ENCODE assay signal across 8 cellular contexts in the genomic region with DNA sequence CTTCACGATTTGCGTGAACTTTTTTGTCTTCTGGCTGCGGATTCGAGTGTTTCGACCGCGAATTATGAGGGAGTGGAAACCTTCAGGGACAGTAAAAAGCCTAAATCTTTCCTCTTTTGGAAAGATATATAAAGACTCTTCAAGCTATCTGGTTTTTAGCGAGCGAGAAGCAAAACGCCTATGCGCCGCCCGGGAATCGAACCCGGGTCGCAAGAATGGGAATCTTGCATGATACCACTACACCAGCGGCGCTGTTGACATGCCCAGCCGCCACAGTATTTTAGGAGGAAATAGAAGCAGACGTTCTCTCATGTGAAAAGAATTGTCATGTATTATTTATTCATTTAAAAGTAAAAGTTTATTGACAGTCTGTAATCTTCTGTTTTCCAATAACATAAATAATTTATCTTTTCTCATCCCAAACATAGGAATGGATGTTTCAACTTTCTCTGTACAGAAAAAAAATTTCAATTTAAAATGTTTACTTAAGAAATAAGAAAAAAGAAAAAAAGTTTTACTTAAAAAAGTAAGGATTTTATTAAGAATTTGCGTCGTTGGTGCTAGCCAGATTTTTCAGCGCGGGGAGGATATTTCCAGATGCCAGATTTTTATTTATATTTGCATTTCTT. TPM values are rescaled to one million over a fixed set of nuclear protein-coding genes. Genes with fewer than 3 reads are reported as not detected.
DNase-seq lines count a peak whose midpoint lies in the region; ATAC-seq lines count a peak whose summit lies in the region.

No MANE protein-coding gene starts in this region.

- DNase-seq in NCI-H510A treated with DMSO at 0.1 percent for 48 hours (lab: John Stamatoyannopoulos, UW) = peak; percentile 99
- no peak for DNase-seq in NCI-H510A (lab: John Stamatoyannopoulos, UW)
- DNase-seq in NCI-H446 treated with DMSO at 0.1 percent for 48 hours (lab: John Stamatoyannopoulos, UW) = peak; percentile 89
- DNase-seq in activated CD4-positive, alpha-beta T cell treated with anti-CD3 and anti-CD28 coated beads, Interleukin-2, amount 50 U/mL, for 4 hours = peak; percentile 86 to 91
- DNase-seq in midbrain (lab: John Stamatoyannopoulos, UW) = peak; percentile 95
- peak; percentile 94 for DNase-seq in stimulated activated CD8-positive, alpha-beta memory T cell treated with anti-CD3 and anti-CD28 coated beads, Interleukin-15, amount 100 ng/mL, for 24 hours (ENCODE audit: low read depth)

- peak overlapping the region; percentile 81 for H3K4me3 ChIP-seq in ectodermal cell (ENCODE audit: insufficient read depth, low read depth, low read length)

- H3K4me1 ChIP-seq in ectodermal cell (ENCODE audit: control insufficient read depth, insufficient read depth, low read length) = peaks cover 12% of the 10 kb centered on the region

- no peaks in the 10 kb centered on the region for H3K27me3 ChIP-seq in ectodermal cell (ENCODE audit: control insufficient read depth, insufficient read depth, low read length, poor library complexity, severe bottlenecking)

- ATAC-seq in HG03159 (IDR thresholded peaks at IDR 0.05; ENCODE audit: unreplicated experiment) = peak; percentile 47

- H3K36me3 ChIP-seq in ectodermal cell (ENCODE audit: control insufficient read depth, insufficient read depth, low read length) = no peaks in the 10 kb centered on the region

- WGBS in ectodermal cell, 2 experiments = 3 to 4% methylated on average over 23 of the region's 24 CpGs

- H3K27ac ChIP-seq in ectodermal cell (ENCODE audit: insufficient read depth, low read depth, low read length, poor library complexity, severe bottlenecking) = peak overlapping the region; percentile 100

- H3K9me3 ChIP-seq in ectodermal cell (ENCODE audit: control insufficient read depth, low read length) = no peaks in the 10 kb centered on the region

RNA-seq across cellular contexts. Expression of a gene that starts 0.5 kb away (rescaled TPM):
- polyA plus RNA-seq in ectodermal cell (2013, experiment 1 of 4) = 264 TPM
- polyA plus RNA-seq in ectodermal cell (2013, experiment 2 of 4) = 284 TPM
- 263 TPM for polyA plus RNA-seq in ectodermal cell (2013, experiment 3 of 4)
- polyA plus RNA-seq in ectodermal cell (2013, experiment 4 of 4) = 265 TPM

RNA-seq across cellular contexts. Expression of a gene that starts 9.0 kb away (rescaled TPM):
- 47.6 TPM for polyA plus RNA-seq in ectodermal cell (2013, experiment 1 of 4)
- 59.8 TPM for polyA plus RNA-seq in ectodermal cell (2013, experiment 2 of 4)
- polyA plus RNA-seq in ectodermal cell (2013, experiment 3 of 4) = 36.8 TPM
- polyA plus RNA-seq in ectodermal cell (2013, experiment 4 of 4) = 44.1 TPM

RNA-seq across cellular contexts. Expression of a gene that starts 44.6 kb away (rescaled TPM):
- 188 TPM for polyA plus RNA-seq in ectodermal cell (2013, experiment 1 of 4)
- polyA plus RNA-seq in ectodermal cell (2013, experiment 2 of 4) = 195 TPM
- 144 TPM for polyA plus RNA-seq in ectodermal cell (2013, experiment 3 of 4)
- 158 TPM for polyA plus RNA-seq in ectodermal cell (2013, experiment 4 of 4)

RNA-seq across cellular contexts. Expression of a gene that starts 52.9 kb away (rescaled TPM):
- polyA plus RNA-seq in ectodermal cell (2013, experiment 1 of 4) = 98.4 TPM
- polyA plus RNA-seq in ectodermal cell (2013, experiment 2 of 4) = 104 TPM
- polyA plus RNA-seq in ectodermal cell (2013, experiment 3 of 4) = 64.5 TPM
- polyA plus RNA-seq in ectodermal cell (2013, experiment 4 of 4) = 70.1 TPM

RNA-seq across cellular contexts. Expression of a gene that starts 58.1 kb away (rescaled TPM):
- 11.7 TPM for polyA plus RNA-seq in ectodermal cell (2013, experiment 1 of 4)
- 9.4 TPM for polyA plus RNA-seq in ectodermal cell (2013, experiment 2 of 4)
- polyA plus RNA-seq in ectodermal cell (2013, experiment 3 of 4) = 9.3 TPM
- 11.1 TPM for polyA plus RNA-seq in ectodermal cell (2013, experiment 4 of 4)
